In the genomic region with DNA sequence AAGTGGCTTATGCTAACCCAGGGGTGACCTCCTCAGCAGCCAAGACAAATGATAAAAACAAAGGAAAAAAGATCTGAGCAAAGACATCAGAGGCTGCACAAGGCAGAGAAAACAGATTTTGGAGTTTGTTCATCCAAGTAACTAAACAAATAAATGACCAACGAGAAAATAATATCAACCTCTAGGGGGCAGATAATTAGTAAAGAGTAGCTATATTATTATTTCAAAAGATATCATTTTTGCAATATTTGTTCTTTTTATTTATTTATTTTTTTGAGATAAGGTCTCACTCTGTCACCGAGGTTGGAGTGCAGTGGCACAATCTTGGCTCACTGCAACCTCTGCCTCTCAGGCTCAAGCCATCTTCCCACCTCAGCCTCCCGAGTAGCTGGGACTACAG, we compare ENCODE assay signal across 17 cellular contexts.
DNase-seq lines count a peak whose midpoint lies in the region; ATAC-seq and TF ChIP-seq lines count a peak whose summit lies in the region.
"Had no signal": no experiment of that assay in that cellular context is flagged by ENCODE, and none has a peak within 500 bp of the region (broad histone marks: within the 10 kb centered on the region; RNA-seq: fewer than 3 reads in every experiment).

No MANE protein-coding gene starts in this region.

- H3K36me3 Mint-ChIP-seq in chondrocyte (ENCODE audit: low read depth) (peaks cover 17% of the 10 kb centered on the region), neural crest cell (ENCODE audit: low read depth) (peaks cover 15% of the 10 kb centered on the region)

- H3F3A ChIP-seq in DOHH2 (ENCODE audit: control insufficient read depth, insufficient read depth), result no peaks in the 10 kb centered on the region

- H3K27me3 ChIP-seq in DOHH2 (ENCODE audit: control insufficient read depth, low read length), result no peaks in the 10 kb centered on the region
- H3K27me3 ChIP-seq: hepatocyte had no signal

- no peak overlapping the region for H3K4me2 ChIP-seq in DOHH2 (ENCODE audit: low read length)
- H3K4me2 ChIP-seq: hepatocyte had no signal

- H3K4me3 Mint-ChIP-seq in chondrocyte (ENCODE audit: unreplicated experiment), result no peak overlapping the region
- H3K4me3 Mint-ChIP-seq in neural crest cell, result no peak overlapping the region
- H3K4me3 Mint-ChIP-seq: activated naive CD8-positive, alpha-beta T cell; CD4-positive, alpha-beta memory T cell; naive thymus-derived CD4-positive, alpha-beta T cell; WTC11 had no signal

- no peaks in the 10 kb centered on the region for H4K20me1 ChIP-seq in DOHH2 (ENCODE audit: control insufficient read depth, insufficient read depth, low read depth, low read length)

- H3K4me1 Mint-ChIP-seq in chondrocyte (ENCODE audit: low read depth) (peaks cover 23% of the 10 kb centered on the region), neural crest cell (no peaks in the 10 kb centered on the region)

- no peaks in the 10 kb centered on the region for H3K27me3 Mint-ChIP-seq in chondrocyte (ENCODE audit: low read depth)
- H3K27me3 Mint-ChIP-seq in neural crest cell (ENCODE audit: low read depth), result no peaks in the 10 kb centered on the region
- H3K27me3 Mint-ChIP-seq: activated naive CD8-positive, alpha-beta T cell; CD4-positive, alpha-beta memory T cell; naive thymus-derived CD4-positive, alpha-beta T cell had no signal

- no peaks in the 10 kb centered on the region for H3K79me2 ChIP-seq in DOHH2 (ENCODE audit: control insufficient read depth, low read length)
- H3K79me2 ChIP-seq: hepatocyte had no signal

- no peaks in the 10 kb centered on the region for H3K9me2 ChIP-seq in DOHH2 (replicated peaks; ENCODE audit: control insufficient read depth, low read length)

- TF ChIP-seq CTCF in DOHH2 (IDR thresholded peaks at IDR 0.05; ENCODE audit: low read depth, low read length, poor library complexity, severe bottlenecking), result peak; percentile 34
- TF ChIP-seq CTCF in LNCAP (IDR thresholded peaks at IDR 0.05), result peak; percentile 24; the same call in 1 of the 2 replicates
- TF ChIP-seq CTCF in chondrocyte (IDR thresholded peaks at IDR 0.05), result peak; percentile 55
- peak; percentile 53 for TF ChIP-seq CTCF in neural crest cell (conservative IDR thresholded peaks at IDR 0.05)

- H3K9me3 Mint-ChIP-seq in chondrocyte (ENCODE audit: low read depth), result peaks cover 11% of the 10 kb centered on the region
- peaks cover 3% of the 10 kb centered on the region for H3K9me3 Mint-ChIP-seq in neural crest cell

- H3K4me3 ChIP-seq in DOHH2 (ENCODE audit: low read length), result no peak overlapping the region
- H3K4me3 ChIP-seq: hepatocyte, thoracic aorta had no signal

- no peak for ATAC-seq in HG03280 (IDR thresholded peaks at IDR 0.05; ENCODE audit: unreplicated experiment)
- no peak for ATAC-seq in GM21515 (IDR thresholded peaks at IDR 0.05; ENCODE audit: unreplicated experiment)
- ATAC-seq: naive thymus-derived CD4-positive, alpha-beta T cell; WTC11 had no signal

- H3K9me3 ChIP-seq in DOHH2 (ENCODE audit: control insufficient read depth, insufficient read depth, low read length), result no peaks in the 10 kb centered on the region
- H3K9me3 ChIP-seq: thoracic aorta had no signal

- H3K27ac Mint-ChIP-seq in chondrocyte (ENCODE audit: unreplicated experiment) (peak overlapping the region; percentile 3), neural crest cell (ENCODE audit: unreplicated experiment) (no peak overlapping the region)
- H3K27ac Mint-ChIP-seq: activated naive CD8-positive, alpha-beta T cell; WTC11 had no signal

- no peak overlapping the region for H3K27ac ChIP-seq in DOHH2 (ENCODE audit: low read depth, low read length)
- H3K27ac ChIP-seq: epithelial cell of prostate, hepatocyte, thoracic aorta had no signal

- H3K36me3 ChIP-seq in DOHH2 (ENCODE audit: control insufficient read depth, low read length), result peaks cover 26% of the 10 kb centered on the region

- H3K4me1 ChIP-seq in DOHH2 (ENCODE audit: control insufficient read depth, low read length), result no peaks in the 10 kb centered on the region

- no peak for DNase-seq in chondrocyte (ENCODE audit: low spot score)
- DNase-seq in neural crest cell (ENCODE audit: low read depth, low spot score), result no peak
- DNase-seq in COLO668 (lab: John Stamatoyannopoulos, UW; ENCODE audit: unreplicated experiment), result no peak
- DNase-seq: CD4-positive, alpha-beta memory T cell; naive thymus-derived CD4-positive, alpha-beta T cell; NCI-H1105 treated with DMSO at 0.1 percent for 48 hours; stimulated activated CD4-positive, alpha-beta T cell treated with anti-CD3 and anti-CD28 coated beads, Interleukin-2, amount 100 ng/mL, for 24 hours; SW 1271 had no signal
